In genomic region chr16:56972403-56972802, GRCh38 we compare ENCODE assay signal across 2 cellular contexts.
TF ChIP-seq lines count a peak whose summit lies in the region.

No MANE protein-coding gene starts in this region.

TF ChIP-seq in HepG2, 621 proteins besides CTCF, POLR2A, EP300 and RAD21 (continues in another document):
- peak; percentile 30; the same call in 1 of the 2 replicates for TF ChIP-seq ZFY (CRISPR knock-in tag; IDR thresholded peaks at IDR 0.05)
- peak; percentile 45 for TF ChIP-seq SALL1 (CRISPR knock-in tag; IDR thresholded peaks at IDR 0.05)
- no peak for TF ChIP-seq ARNT (IDR thresholded peaks at IDR 0.05)
- TF ChIP-seq, protein P1, sequence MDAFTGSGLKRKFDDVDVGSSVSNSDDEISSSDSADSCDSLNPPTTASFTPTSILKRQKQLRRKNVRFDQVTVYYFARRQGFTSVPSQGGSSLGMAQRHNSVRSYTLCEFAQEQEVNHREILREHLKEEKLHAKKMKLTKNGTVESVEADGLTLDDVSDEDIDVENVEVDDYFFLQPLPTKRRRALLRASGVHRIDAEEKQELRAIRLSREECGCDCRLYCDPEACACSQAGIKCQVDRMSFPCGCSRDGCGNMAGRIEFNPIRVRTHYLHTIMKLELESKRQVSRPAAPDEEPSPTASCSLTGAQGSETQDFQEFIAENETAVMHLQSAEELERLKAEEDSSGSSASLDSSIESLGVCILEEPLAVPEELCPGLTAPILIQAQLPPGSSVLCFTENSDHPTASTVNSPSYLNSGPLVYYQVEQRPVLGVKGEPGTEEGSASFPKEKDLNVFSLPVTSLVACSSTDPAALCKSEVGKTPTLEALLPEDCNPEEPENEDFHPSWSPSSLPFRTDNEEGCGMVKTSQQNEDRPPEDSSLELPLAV (CRISPR knock-in tag; conservative IDR thresholded peaks at IDR 0.05; ENCODE audit: low read depth), result no peak
- no peak for TF ChIP-seq ZNF574 (CRISPR knock-in tag; IDR thresholded peaks at IDR 0.05)
- TF ChIP-seq CHD2 (IDR thresholded peaks at IDR 0.05; ENCODE audit: low read depth, low read length), result no peak
- TF ChIP-seq, protein P2, sequence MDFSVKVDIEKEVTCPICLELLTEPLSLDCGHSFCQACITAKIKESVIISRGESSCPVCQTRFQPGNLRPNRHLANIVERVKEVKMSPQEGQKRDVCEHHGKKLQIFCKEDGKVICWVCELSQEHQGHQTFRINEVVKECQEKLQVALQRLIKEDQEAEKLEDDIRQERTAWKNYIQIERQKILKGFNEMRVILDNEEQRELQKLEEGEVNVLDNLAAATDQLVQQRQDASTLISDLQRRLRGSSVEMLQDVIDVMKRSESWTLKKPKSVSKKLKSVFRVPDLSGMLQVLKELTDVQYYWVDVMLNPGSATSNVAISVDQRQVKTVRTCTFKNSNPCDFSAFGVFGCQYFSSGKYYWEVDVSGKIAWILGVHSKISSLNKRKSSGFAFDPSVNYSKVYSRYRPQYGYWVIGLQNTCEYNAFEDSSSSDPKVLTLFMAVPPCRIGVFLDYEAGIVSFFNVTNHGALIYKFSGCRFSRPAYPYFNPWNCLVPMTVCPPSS (IDR thresholded peaks at IDR 0.05), result no peak
- TF ChIP-seq HNRNPL (IDR thresholded peaks at IDR 0.05; ENCODE audit: low read depth, low read length), result no peak
- 0 out of 2 replicates have a peak, but pooled peaks have one; percentile 27 for TF ChIP-seq ZNF431 (CRISPR knock-in tag; IDR thresholded peaks at IDR 0.05; ENCODE audit: borderline replicate concordance, low read depth)
- no peak for TF ChIP-seq SNAPC4 (CRISPR knock-in tag; IDR thresholded peaks at IDR 0.05)

TF ChIP-seq in K562, 482 proteins besides CTCF, POLR2A, EP300 and RAD21:
- TF ChIP-seq L3MBTL2 (IDR thresholded peaks at IDR 0.05) (peak; percentile 46), MYNN (IDR thresholded peaks at IDR 0.05) (no peak), MYNN (CRISPR knock-in tag; IDR thresholded peaks at IDR 0.05) (no peak), ATF7 (IDR thresholded peaks at IDR 0.05) (peak; percentile 21; the same call in 1 of the 2 replicates), MGA (IDR thresholded peaks at IDR 0.05) (peak; percentile 28; the same call in 1 of the 2 replicates), ZNF785 (CRISPR knock-in tag; IDR thresholded peaks at IDR 0.05) (no peak), ATF3 (IDR thresholded peaks at IDR 0.05) (peak; percentile 32; the same call in 1 of the 2 replicates), ATF3 (CRISPR knock-in tag; conservative IDR thresholded peaks at IDR 0.05) (no peak)
